ENCODE assay signal across 12 cellular contexts in the genomic region with DNA sequence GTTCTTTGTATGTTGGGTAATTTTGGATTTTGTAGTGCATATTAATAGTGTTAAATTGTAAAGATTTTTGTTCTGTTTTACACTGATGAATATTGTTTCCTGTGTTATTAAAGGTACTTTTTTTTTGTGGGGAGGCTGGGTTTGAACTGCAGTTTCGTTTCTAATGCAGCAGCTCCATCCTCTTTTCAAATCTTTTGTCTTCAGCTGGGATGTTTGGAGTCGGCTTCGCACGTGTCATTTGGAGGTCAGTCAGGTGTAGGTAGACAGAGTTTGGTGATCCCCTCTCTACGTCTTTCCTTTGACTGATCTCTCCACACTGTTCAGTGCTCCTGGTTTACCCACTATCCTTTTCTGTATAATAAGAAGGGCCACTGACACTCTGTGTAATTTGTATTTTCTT.
DNase-seq lines count a peak whose midpoint lies in the region; ATAC-seq and TF ChIP-seq lines count a peak whose summit lies in the region.
"Had no signal": no experiment of that assay in that cellular context is flagged by ENCODE, and none has a peak within 500 bp of the region (broad histone marks: within the 10 kb centered on the region; RNA-seq: fewer than 3 reads in every experiment).

No MANE protein-coding gene starts in this region.

- no peaks in the 10 kb centered on the region for H3K27me3 Mint-ChIP-seq in stimulated activated naive CD8-positive, alpha-beta T cell treated with anti-CD3 and anti-CD28 coated beads, Interleukin-15, Interleukin-2, amounts not matched to agents 100 ng/mL and 50 ng/mL, for 24 hours
- H3K27me3 Mint-ChIP-seq in stimulated activated naive CD8-positive, alpha-beta T cell treated with anti-CD3 and anti-CD28 coated beads, Interleukin-15, amount 100 ng/mL, for 72 hours: no peaks in the 10 kb centered on the region

- no peak overlapping the region for H3K27ac ChIP-seq in substantia nigra (ENCODE audit: low read depth, low read length, poor library complexity, severe bottlenecking)
- no peak overlapping the region for H3K27ac ChIP-seq in coronary artery
- H3K27ac ChIP-seq: epithelial cell of prostate, prostate gland had no signal

- DNase-seq in stimulated activated naive CD8-positive, alpha-beta T cell treated with anti-CD3 and anti-CD28 coated beads, Interleukin-15, amount 100 ng/mL, for 72 hours: no peak
- DNase-seq in substantia nigra (lab: John Stamatoyannopoulos, UW) (no peak), NOMO-1 treated with dmso at 0.1 percent for 144 hours (lab: John Stamatoyannopoulos, UW; ENCODE audit: unreplicated experiment) (no peak), coronary artery (ENCODE audit: low spot score) (no peak)
- DNase-seq: DND-41; stimulated activated CD4-positive, alpha-beta T cell treated with anti-CD3 and anti-CD28 coated beads, Interleukin-4, amount 100 ng/mL, for 24 hours had no signal

- H3K36me3 Mint-ChIP-seq in stimulated activated naive CD8-positive, alpha-beta T cell treated with anti-CD3 and anti-CD28 coated beads, Interleukin-15, Interleukin-2, amounts not matched to agents 100 ng/mL and 50 ng/mL, for 24 hours (ENCODE audit: low read depth): no peaks in the 10 kb centered on the region

- H3K27ac Mint-ChIP-seq in stimulated activated naive CD8-positive, alpha-beta T cell treated with anti-CD3 and anti-CD28 coated beads, Interleukin-15, Interleukin-2, amounts not matched to agents 100 ng/mL and 50 ng/mL, for 24 hours: peak overlapping the region; percentile 34
- peak overlapping the region in 1 of 2 donors; percentile 41 for H3K27ac Mint-ChIP-seq in stimulated activated naive CD8-positive, alpha-beta T cell treated with anti-CD3 and anti-CD28 coated beads, Interleukin-15, amount 100 ng/mL, for 72 hours

- ATAC-seq in stimulated activated naive CD8-positive, alpha-beta T cell treated with anti-CD3 and anti-CD28 coated beads, Interleukin-15, amount 100 ng/mL, for 72 hours: no peak
- peak; percentile 42 for ATAC-seq in GM21723 (IDR thresholded peaks at IDR 0.05; ENCODE audit: unreplicated experiment)
- ATAC-seq in HG03469 (IDR thresholded peaks at IDR 0.05; ENCODE audit: unreplicated experiment): peak; percentile 28
- ATAC-seq in SK-N-SH treated with all-trans-retinoic acid at 6 μM for 48 hours: no peak

- TF ChIP-seq CTCF in coronary artery (IDR thresholded peaks at IDR 0.05): no peak

- no peak overlapping the region for H3K4me3 ChIP-seq in coronary artery
- H3K4me3 ChIP-seq: prostate gland had no signal

- H3K9me3 Mint-ChIP-seq in stimulated activated naive CD8-positive, alpha-beta T cell treated with anti-CD3 and anti-CD28 coated beads, Interleukin-15, Interleukin-2, amounts not matched to agents 100 ng/mL and 50 ng/mL, for 24 hours: no peaks in the 10 kb centered on the region
- no peaks in the 10 kb centered on the region for H3K9me3 Mint-ChIP-seq in stimulated activated naive CD8-positive, alpha-beta T cell treated with anti-CD3 and anti-CD28 coated beads, Interleukin-15, amount 100 ng/mL, for 72 hours

- peaks cover 21% of the 10 kb centered on the region for H3K4me1 Mint-ChIP-seq in stimulated activated naive CD8-positive, alpha-beta T cell treated with anti-CD3 and anti-CD28 coated beads, Interleukin-15, Interleukin-2, amounts not matched to agents 100 ng/mL and 50 ng/mL, for 24 hours (ENCODE audit: low read depth)
- H3K4me1 Mint-ChIP-seq in stimulated activated naive CD8-positive, alpha-beta T cell treated with anti-CD3 and anti-CD28 coated beads, Interleukin-15, amount 100 ng/mL, for 72 hours: peaks cover 18% of the 10 kb centered on the region

- H3K4me3 Mint-ChIP-seq in stimulated activated naive CD8-positive, alpha-beta T cell treated with anti-CD3 and anti-CD28 coated beads, Interleukin-15, Interleukin-2, amounts not matched to agents 100 ng/mL and 50 ng/mL, for 24 hours: no peak overlapping the region
- peak overlapping the region in 1 of 2 donors; percentile 3 for H3K4me3 Mint-ChIP-seq in stimulated activated naive CD8-positive, alpha-beta T cell treated with anti-CD3 and anti-CD28 coated beads, Interleukin-15, amount 100 ng/mL, for 72 hours

TF ChIP-seq in SK-N-SH treated with all-trans-retinoic acid at 6 μM for 48 hours, 23 proteins besides CTCF, POLR2A, EP300 and RAD21:
- TF ChIP-seq ARNTL (CRISPR knock-in tag; IDR thresholded peaks at IDR 0.05; ENCODE audit: borderline replicate concordance, low read depth): no peak
- no peak for TF ChIP-seq PPARA (CRISPR knock-in tag; IDR thresholded peaks at IDR 0.05; ENCODE audit: borderline replicate concordance)
- no peak for TF ChIP-seq ESRRG (CRISPR knock-in tag; IDR thresholded peaks at IDR 0.05)
- no peak for TF ChIP-seq ZNF70 (CRISPR knock-in tag; IDR thresholded peaks at IDR 0.05)
- TF ChIP-seq, protein P1, sequence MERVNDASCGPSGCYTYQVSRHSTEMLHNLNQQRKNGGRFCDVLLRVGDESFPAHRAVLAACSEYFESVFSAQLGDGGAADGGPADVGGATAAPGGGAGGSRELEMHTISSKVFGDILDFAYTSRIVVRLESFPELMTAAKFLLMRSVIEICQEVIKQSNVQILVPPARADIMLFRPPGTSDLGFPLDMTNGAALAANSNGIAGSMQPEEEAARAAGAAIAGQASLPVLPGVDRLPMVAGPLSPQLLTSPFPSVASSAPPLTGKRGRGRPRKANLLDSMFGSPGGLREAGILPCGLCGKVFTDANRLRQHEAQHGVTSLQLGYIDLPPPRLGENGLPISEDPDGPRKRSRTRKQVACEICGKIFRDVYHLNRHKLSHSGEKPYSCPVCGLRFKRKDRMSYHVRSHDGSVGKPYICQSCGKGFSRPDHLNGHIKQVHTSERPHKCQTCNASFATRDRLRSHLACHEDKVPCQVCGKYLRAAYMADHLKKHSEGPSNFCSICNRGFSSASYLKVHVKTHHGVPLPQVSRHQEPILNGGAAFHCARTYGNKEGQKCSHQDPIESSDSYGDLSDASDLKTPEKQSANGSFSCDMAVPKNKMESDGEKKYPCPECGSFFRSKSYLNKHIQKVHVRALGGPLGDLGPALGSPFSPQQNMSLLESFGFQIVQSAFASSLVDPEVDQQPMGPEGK (CRISPR knock-in tag; IDR thresholded peaks at IDR 0.05; ENCODE audit: borderline replicate concordance): no peak
- TF ChIP-seq GLIS3 (CRISPR knock-in tag; IDR thresholded peaks at IDR 0.05): no peak
- TF ChIP-seq, protein P2, sequence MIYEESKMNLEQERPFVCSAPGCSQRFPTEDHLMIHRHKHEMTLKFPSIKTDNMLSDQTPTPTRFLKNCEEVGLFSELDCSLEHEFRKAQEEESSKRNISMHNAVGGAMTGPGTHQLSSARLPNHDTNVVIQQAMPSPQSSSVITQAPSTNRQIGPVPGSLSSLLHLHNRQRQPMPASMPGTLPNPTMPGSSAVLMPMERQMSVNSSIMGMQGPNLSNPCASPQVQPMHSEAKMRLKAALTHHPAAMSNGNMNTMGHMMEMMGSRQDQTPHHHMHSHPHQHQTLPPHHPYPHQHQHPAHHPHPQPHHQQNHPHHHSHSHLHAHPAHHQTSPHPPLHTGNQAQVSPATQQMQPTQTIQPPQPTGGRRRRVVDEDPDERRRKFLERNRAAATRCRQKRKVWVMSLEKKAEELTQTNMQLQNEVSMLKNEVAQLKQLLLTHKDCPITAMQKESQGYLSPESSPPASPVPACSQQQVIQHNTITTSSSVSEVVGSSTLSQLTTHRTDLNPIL (CRISPR knock-in tag; IDR thresholded peaks at IDR 0.05; ENCODE audit: low read depth): no peak
- TF ChIP-seq TOX (CRISPR knock-in tag; IDR thresholded peaks at IDR 0.05; ENCODE audit: borderline replicate concordance): no peak
- TF ChIP-seq BACH2 (CRISPR knock-in tag; IDR thresholded peaks at IDR 0.05; ENCODE audit: borderline replicate concordance): no peak
- no peak for TF ChIP-seq ZNF565 (CRISPR knock-in tag; conservative IDR thresholded peaks at IDR 0.05; ENCODE audit: low read depth)
- TF ChIP-seq RARB (CRISPR knock-in tag; IDR thresholded peaks at IDR 0.05): no peak
- TF ChIP-seq SNAI2 (CRISPR knock-in tag; IDR thresholded peaks at IDR 0.05): no peak

Comparison
In these comparisons a context has a peak if more than half of its experiments do, and no peak if none do; other contexts are left out.
1. ATAC-seq: peak in GM21723 (single experiment) and HG03469 (single experiment); none in stimulated activated naive CD8-positive, alpha-beta T cell treated with anti-CD3 and anti-CD28 coated beads, Interleukin-15, amount 100 ng/mL, for 72 hours (single experiment) and SK-N-SH treated with all-trans-retinoic acid at 6 μM for 48 hours (single experiment).